ENCODE assay signal across 1 cellular context in the genomic region with DNA sequence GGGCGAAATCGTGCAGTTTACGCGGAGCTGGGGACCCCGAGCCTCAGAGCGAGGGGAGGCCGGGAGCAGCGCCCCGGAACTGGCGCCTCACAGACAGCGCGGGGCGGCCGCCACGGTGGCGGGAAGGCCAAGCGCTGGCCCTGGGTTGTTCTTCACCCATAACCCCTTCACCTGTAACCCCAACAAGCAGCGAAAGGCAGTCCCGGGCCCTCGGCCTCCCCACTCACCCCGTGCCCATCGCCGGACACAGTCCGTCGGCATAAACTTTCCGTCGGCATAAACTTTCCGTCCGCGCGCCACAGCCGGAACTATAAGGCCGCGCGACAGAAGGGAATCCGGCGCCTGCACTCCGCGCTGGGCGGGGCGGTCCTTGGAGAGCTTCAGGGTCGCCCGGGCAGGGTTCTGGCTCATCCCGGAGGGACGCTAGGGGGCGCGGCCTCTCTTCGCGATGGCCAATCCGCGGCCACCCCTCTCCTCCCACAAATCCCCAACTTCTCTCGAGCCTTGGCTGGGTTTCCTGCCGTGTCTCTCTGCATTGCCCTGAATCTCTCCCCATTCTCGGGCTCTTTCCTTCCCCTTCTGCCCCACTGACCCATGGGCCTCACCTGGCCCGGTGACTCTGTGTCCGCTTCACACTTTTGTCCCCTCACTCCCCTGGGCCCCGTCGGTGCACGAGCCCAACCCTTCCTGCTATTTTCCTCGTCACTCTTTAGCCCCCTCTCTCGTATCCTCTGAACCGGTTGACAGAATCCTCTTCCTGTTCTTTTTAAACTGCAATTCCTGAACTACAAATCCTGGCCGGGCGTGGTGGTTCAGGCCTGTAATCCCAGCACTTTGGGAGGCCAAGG.
TF ChIP-seq lines count a peak whose summit lies in the region.

A gene (minus strand): TSS at position 261 of the 848 bp plus-strand sequence. CDS start 3,751 bp downstream, outside the sequence.

TF ChIP-seq in HepG2, 621 proteins besides CTCF, POLR2A, EP300 and RAD21 (continued from another document):
- TF ChIP-seq, protein P1, sequence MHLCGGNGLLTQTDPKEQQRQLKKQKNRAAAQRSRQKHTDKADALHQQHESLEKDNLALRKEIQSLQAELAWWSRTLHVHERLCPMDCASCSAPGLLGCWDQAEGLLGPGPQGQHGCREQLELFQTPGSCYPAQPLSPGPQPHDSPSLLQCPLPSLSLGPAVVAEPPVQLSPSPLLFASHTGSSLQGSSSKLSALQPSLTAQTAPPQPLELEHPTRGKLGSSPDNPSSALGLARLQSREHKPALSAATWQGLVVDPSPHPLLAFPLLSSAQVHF (CRISPR knock-in tag; IDR thresholded peaks at IDR 0.05), result peak; percentile 80; the same call in 1 of the 2 replicates
- TF ChIP-seq POLR2AphosphoS2 (IDR thresholded peaks at IDR 0.05; ENCODE audit: low read depth, low read length) (peak; percentile 84; the same call in 1 of the 2 replicates), ZNF337 (CRISPR knock-in tag; IDR thresholded peaks at IDR 0.05; ENCODE audit: borderline replicate concordance, low read depth) (no peak), KDM1A (CRISPR knock-in tag; IDR thresholded peaks at IDR 0.05) (peak; percentile 76; the same call in 1 of the 2 replicates), ZSCAN30 (CRISPR knock-in tag; IDR thresholded peaks at IDR 0.05) (no peak), RFX5 (IDR thresholded peaks at IDR 0.05; ENCODE audit: low read depth, low read length) (no peak), ZNF326 (CRISPR knock-in tag; IDR thresholded peaks at IDR 0.05; ENCODE audit: borderline replicate concordance) (no peak), NR3C1 (CRISPR knock-in tag; IDR thresholded peaks at IDR 0.05) (no peak), ZMYM4 (CRISPR knock-in tag; IDR thresholded peaks at IDR 0.05) (peak; percentile 98), ZNF772 (CRISPR knock-in tag; IDR thresholded peaks at IDR 0.05) (peak; percentile 88), ISX (CRISPR knock-in tag; conservative IDR thresholded peaks at IDR 0.05) (no peak), ETV6 (CRISPR knock-in tag; conservative IDR thresholded peaks at IDR 0.05) (peak; percentile 90), ZNF3 (CRISPR knock-in tag; IDR thresholded peaks at IDR 0.05) (peak; percentile 14; the same call in 1 of the 2 replicates)
- TF ChIP-seq, protein P2, sequence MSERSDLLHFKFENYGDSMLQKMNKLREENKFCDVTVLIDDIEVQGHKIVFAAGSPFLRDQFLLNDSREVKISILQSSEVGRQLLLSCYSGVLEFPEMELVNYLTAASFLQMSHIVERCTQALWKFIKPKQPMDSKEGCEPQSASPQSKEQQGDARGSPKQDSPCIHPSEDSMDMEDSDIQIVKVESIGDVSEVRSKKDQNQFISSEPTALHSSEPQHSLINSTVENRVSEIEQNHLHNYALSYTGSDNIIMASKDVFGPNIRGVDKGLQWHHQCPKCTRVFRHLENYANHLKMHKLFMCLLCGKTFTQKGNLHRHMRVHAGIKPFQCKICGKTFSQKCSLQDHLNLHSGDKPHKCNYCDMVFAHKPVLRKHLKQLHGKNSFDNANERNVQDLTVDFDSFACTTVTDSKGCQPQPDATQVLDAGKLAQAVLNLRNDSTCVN (CRISPR knock-in tag; IDR thresholded peaks at IDR 0.05; ENCODE audit: borderline replicate concordance), result peak; percentile 90
- TF ChIP-seq, protein P3, sequence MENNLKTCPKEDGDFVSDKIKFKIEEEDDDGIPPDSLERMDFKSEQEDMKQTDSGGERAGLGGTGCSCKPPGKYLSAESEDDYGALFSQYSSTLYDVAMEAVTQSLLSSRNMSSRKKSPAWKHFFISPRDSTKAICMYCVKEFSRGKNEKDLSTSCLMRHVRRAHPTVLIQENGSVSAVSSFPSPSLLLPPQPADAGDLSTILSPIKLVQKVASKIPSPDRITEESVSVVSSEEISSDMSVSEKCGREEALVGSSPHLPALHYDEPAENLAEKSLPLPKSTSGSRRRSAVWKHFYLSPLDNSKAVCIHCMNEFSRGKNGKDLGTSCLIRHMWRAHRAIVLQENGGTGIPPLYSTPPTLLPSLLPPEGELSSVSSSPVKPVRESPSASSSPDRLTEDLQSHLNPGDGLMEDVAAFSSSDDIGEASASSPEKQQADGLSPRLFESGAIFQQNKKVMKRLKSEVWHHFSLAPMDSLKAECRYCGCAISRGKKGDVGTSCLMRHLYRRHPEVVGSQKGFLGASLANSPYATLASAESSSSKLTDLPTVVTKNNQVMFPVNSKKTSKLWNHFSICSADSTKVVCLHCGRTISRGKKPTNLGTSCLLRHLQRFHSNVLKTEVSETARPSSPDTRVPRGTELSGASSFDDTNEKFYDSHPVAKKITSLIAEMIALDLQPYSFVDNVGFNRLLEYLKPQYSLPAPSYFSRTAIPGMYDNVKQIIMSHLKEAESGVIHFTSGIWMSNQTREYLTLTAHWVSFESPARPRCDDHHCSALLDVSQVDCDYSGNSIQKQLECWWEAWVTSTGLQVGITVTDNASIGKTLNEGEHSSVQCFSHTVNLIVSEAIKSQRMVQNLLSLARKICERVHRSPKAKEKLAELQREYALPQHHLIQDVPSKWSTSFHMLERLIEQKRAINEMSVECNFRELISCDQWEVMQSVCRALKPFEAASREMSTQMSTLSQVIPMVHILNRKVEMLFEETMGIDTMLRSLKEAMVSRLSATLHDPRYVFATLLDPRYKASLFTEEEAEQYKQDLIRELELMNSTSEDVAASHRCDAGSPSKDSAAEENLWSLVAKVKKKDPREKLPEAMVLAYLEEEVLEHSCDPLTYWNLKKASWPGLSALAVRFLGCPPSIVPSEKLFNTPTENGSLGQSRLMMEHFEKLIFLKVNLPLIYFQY (CRISPR knock-in tag; IDR thresholded peaks at IDR 0.05; ENCODE audit: borderline replicate concordance), result peak; percentile 63
- TF ChIP-seq, protein P4, sequence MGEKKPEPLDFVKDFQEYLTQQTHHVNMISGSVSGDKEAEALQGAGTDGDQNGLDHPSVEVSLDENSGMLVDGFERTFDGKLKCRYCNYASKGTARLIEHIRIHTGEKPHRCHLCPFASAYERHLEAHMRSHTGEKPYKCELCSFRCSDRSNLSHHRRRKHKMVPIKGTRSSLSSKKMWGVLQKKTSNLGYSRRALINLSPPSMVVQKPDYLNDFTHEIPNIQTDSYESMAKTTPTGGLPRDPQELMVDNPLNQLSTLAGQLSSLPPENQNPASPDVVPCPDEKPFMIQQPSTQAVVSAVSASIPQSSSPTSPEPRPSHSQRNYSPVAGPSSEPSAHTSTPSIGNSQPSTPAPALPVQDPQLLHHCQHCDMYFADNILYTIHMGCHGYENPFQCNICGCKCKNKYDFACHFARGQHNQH (CRISPR knock-in tag; IDR thresholded peaks at IDR 0.05), result peak; percentile 98
- TF ChIP-seq, protein P5, sequence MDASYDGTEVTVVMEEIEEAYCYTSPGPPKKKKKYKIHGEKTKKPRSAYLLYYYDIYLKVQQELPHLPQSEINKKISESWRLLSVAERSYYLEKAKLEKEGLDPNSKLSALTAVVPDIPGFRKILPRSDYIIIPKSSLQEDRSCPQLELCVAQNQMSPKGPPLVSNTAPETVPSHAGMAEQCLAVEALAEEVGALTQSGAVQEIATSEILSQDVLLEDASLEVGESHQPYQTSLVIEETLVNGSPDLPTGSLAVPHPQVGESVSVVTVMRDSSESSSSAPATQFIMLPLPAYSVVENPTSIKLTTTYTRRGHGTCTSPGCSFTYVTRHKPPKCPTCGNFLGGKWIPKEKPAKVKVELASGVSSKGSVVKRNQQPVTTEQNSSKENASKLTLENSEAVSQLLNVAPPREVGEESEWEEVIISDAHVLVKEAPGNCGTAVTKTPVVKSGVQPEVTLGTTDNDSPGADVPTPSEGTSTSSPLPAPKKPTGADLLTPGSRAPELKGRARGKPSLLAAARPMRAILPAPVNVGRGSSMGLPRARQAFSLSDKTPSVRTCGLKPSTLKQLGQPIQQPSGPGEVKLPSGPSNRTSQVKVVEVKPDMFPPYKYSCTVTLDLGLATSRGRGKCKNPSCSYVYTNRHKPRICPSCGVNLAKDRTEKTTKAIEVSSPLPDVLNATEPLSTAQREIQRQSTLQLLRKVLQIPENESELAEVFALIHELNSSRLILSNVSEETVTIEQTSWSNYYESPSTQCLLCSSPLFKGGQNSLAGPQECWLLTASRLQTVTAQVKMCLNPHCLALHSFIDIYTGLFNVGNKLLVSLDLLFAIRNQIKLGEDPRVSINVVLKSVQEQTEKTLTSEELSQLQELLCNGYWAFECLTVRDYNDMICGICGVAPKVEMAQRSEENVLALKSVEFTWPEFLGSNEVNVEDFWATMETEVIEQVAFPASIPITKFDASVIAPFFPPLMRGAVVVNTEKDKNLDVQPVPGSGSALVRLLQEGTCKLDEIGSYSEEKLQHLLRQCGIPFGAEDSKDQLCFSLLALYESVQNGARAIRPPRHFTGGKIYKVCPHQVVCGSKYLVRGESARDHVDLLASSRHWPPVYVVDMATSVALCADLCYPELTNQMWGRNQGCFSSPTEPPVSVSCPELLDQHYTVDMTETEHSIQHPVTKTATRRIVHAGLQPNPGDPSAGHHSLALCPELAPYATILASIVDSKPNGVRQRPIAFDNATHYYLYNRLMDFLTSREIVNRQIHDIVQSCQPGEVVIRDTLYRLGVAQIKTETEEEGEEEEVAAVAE (CRISPR knock-in tag; IDR thresholded peaks at IDR 0.05; ENCODE audit: borderline replicate concordance), result peak; percentile 90
